Comparison of ENCODE assay signal across 8 cellular contexts in genomic region chr21:43645414-43645891, GRCh38. TPM values are rescaled to one million over a fixed set of nuclear protein-coding genes. Genes with fewer than 3 reads are reported as not detected.
A peak's percentile ranks its signal among the peaks of the same experiment; 100 is the strongest.
DNase-seq lines count a peak whose midpoint lies in the region; ATAC-seq and TF ChIP-seq lines count a peak whose summit lies in the region.

No MANE protein-coding gene starts in this region.

- H3K4me1 Mint-ChIP-seq in activated B cell treated with CpG ODN at 0.5 μM for 24 hours = peaks cover 18% of the 10 kb centered on the region

- H3K27ac Mint-ChIP-seq in activated B cell treated with CpG ODN at 0.5 μM for 24 hours = peak overlapping the region; percentile 65

- ATAC-seq in activated B cell treated with CpG ODN at 0.5 μM for 24 hours (ENCODE audit: low read depth) (peak; percentile 59), HG02763 (IDR thresholded peaks at IDR 0.05; ENCODE audit: unreplicated experiment) (no peak), GM21786 (IDR thresholded peaks at IDR 0.05; ENCODE audit: unreplicated experiment) (no peak)

- no peak for TF ChIP-seq CTCF in activated B cell treated with CpG ODN at 0.5 μM for 24 hours (IDR thresholded peaks at IDR 0.05)

- peaks cover 7% of the 10 kb centered on the region for H3K27me3 Mint-ChIP-seq in activated B cell treated with CpG ODN at 0.5 μM for 24 hours

- peak; percentile 14 for DNase-seq in stimulated activated CD4-positive, alpha-beta T cell treated with anti-CD3 and anti-CD28 coated beads, Interleukin-1b, Interleukin-23, amount 100 ng/mL, for 48 hours
- no peak for DNase-seq in stimulated activated CD4-positive, alpha-beta T cell treated with anti-CD3 and anti-CD28 coated beads, Interleukin-4, amount 100 ng/mL, for 24 hours
- peak; percentile 43 for DNase-seq in NCI-H1694 (lab: John Stamatoyannopoulos, UW)
- no peak for DNase-seq in activated B cell treated with CpG ODN at 0.5 μM for 24 hours
- peak in 25 of 42 donors; percentile 18 to 71 (median 48) for DNase-seq in head of caudate nucleus
- peak; percentile 54 for DNase-seq in pulmonary artery endothelial cell (ENCODE audit: low read depth, low spot score)

- intact Hi-C loops in activated B cell treated with CpG ODN at 0.5 μM for 24 hours (cut with micrococcal nuclease) (loop anchor here (5.0 kb wide), 1 partner anchor 333 kb away; no protein-coding TSS in a partner anchor), head of caudate nucleus (cut with DNase I) (no loop called here)

- no peaks in the 10 kb centered on the region for H3K36me3 Mint-ChIP-seq in activated B cell treated with CpG ODN at 0.5 μM for 24 hours (ENCODE audit: low read depth)

- POLR2A ChIA-PET in activated B cell treated with CpG ODN at 0.5 μM for 24 hours (lab: Charles Lee) = interaction anchor here (0.8 to 1.1 kb wide), 2 partner anchors 14 to 1425 kb away, joined by 3 to 4 read pairs; partner anchors contain the start of gene HSF2BP

- H3K9me3 Mint-ChIP-seq in activated B cell treated with CpG ODN at 0.5 μM for 24 hours = no peaks in the 10 kb centered on the region

- peak overlapping the region; percentile 59 for H3K4me3 Mint-ChIP-seq in activated B cell treated with CpG ODN at 0.5 μM for 24 hours

- CTCF ChIA-PET in activated B cell treated with CpG ODN at 0.5 μM for 24 hours (lab: Charles Lee) = interaction anchor here (0.7 to 2.1 kb wide), 6 partner anchors 33 to 377 kb away, joined by 3 to 10 read pairs (median 3); no protein-coding TSS in a partner anchor

RNA-seq across cellular contexts. Expression of gene HSF2BP, which starts 13.8 kb away (rescaled TPM):
- total RNA-seq in activated B cell treated with CpG ODN at 0.5 μM for 24 hours (0.58 and 0.61 TPM in 2 replicates), pulmonary artery endothelial cell (0.53 and 1.7 TPM in 2 replicates)

RNA-seq across cellular contexts. Expression of gene RRP1B, which starts 13.9 kb away (rescaled TPM):
- total RNA-seq in activated B cell treated with CpG ODN at 0.5 μM for 24 hours = 29.6 and 32.0 TPM in 2 replicates
- 44.3 and 44.8 TPM in 2 replicates for total RNA-seq in pulmonary artery endothelial cell

Comparison
In these comparisons a context has a peak if more than half of its experiments do, and no peak if none do; other contexts are left out.
1. DNase-seq: peak in stimulated activated CD4-positive, alpha-beta T cell treated with anti-CD3 and anti-CD28 coated beads, Interleukin-1b, Interleukin-23, amount 100 ng/mL, for 48 hours (single experiment), NCI-H1694 (single experiment), head of caudate nucleus (25 of 42) and pulmonary artery endothelial cell (single experiment); none in stimulated activated CD4-positive, alpha-beta T cell treated with anti-CD3 and anti-CD28 coated beads, Interleukin-4, amount 100 ng/mL, for 24 hours (single experiment) and activated B cell treated with CpG ODN at 0.5 μM for 24 hours (single experiment).